In the genomic region with DNA sequence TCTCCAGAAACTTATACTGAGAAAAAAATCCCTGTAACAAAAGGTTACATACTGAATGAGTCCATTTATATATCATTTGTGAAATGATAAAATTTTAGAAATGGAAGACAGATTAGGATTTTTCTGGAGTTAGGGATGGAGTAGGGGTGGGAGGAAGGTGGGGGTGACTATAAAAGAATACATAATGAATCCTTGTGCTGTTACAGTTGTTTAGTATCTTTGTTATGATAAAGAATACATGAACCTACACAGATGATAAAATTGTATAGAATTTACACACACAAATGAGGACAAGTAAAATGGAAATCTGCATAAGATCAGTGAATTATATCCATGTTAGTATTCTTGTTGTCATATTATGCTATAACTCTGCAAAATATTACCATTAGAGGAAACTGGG, we compare ENCODE assay signal across 8 cellular contexts. TPM values are rescaled to one million over a fixed set of nuclear protein-coding genes. Genes with fewer than 3 reads are reported as not detected.
"Had no signal": no experiment of that assay in that cellular context is flagged by ENCODE, and none has a peak within 500 bp of the region (broad histone marks: within the 10 kb centered on the region; RNA-seq: fewer than 3 reads in every experiment).

No MANE protein-coding gene starts in this region.

- FAIRE-seq: G401.6, GM12878, GM12891, GM12892, GM18507 had no signal

- DNase-seq: GDM1, GF-D8 had no signal

- ATAC-seq: GM12878 had no signal

- H3K4me3 ChIP-seq: GM12878 had no signal

RNA-seq across cellular contexts. Expression of a gene that starts 41.8 kb away (rescaled TPM):
- total RNA-seq: G401, GM12878 had no signal
- polyA plus RNA-seq: GM12878 had no signal

RNA-seq across cellular contexts. Expression of a gene that starts 45.3 kb away (rescaled TPM):
- total RNA-seq: G401, GM12878 had no signal
- polyA plus RNA-seq: GM12878 had no signal
